13 cellular contexts compared by ENCODE assay signal in genomic region chr11:126511475-126512115, GRCh38.
DNase-seq lines count a peak whose midpoint lies in the region; TF ChIP-seq lines count a peak whose summit lies in the region.
"Had no signal": no experiment of that assay in that cellular context is flagged by ENCODE, and none has a peak within 500 bp of the region (broad histone marks: within the 10 kb centered on the region; RNA-seq: fewer than 3 reads in every experiment).

No MANE protein-coding gene starts in this region.

- no peak overlapping the region for H3K27ac Mint-ChIP-seq in CD14-positive monocyte
- no peak overlapping the region for H3K27ac Mint-ChIP-seq in CD4-positive, alpha-beta memory T cell
- H3K27ac Mint-ChIP-seq: B cell, HFFc6 had no signal

- H3K4me1 ChIP-seq in BLaER1: peaks cover 66% of the 10 kb centered on the region
- H3K4me1 ChIP-seq in CD4-positive, alpha-beta memory T cell (ENCODE audit: insufficient read depth, low read length): no peaks in the 10 kb centered on the region

- DNase-seq in CD14-positive monocyte (ENCODE audit: low spot score) (peak; percentile 32), mesenteric fat pad (ENCODE audit: low spot score) (peak; percentile 79), posterior vena cava (ENCODE audit: low spot score) (peak; percentile 66), NCI-H146 (lab: John Stamatoyannopoulos, UW) (no peak), H4 (ENCODE audit: low spot score) (no peak)
- DNase-seq in CD4-positive, alpha-beta memory T cell: no peak
- DNase-seq: DMS53, GF-D8, HCEC 1CT, HFFc6 had no signal

- POLR2A ChIA-PET in CD4-positive, alpha-beta memory T cell (lab: Charles Lee; ENCODE audit: partially characterized antibody): no interaction called here

- no peaks in the 10 kb centered on the region for H4K20me1 ChIP-seq in BLaER1

- no peaks in the 10 kb centered on the region for H3K36me3 ChIP-seq in BLaER1
- no peaks in the 10 kb centered on the region for H3K36me3 ChIP-seq in CD4-positive, alpha-beta memory T cell (ENCODE audit: insufficient read depth, low read length)

- H3K4me3 Mint-ChIP-seq in CD14-positive monocyte: no peak overlapping the region
- no peak overlapping the region for H3K4me3 Mint-ChIP-seq in CD4-positive, alpha-beta memory T cell
- H3K4me3 Mint-ChIP-seq: B cell, HFFc6 had no signal

- H3K4me2 ChIP-seq in BLaER1: peak overlapping the region; percentile 78

- TF ChIP-seq CTCF in CD14-positive monocyte (IDR thresholded peaks at IDR 0.05): no peak

- H3K27me3 ChIP-seq in BLaER1: no peaks in the 10 kb centered on the region
- H3K27me3 ChIP-seq in CD4-positive, alpha-beta memory T cell (ENCODE audit: insufficient read depth, low read length): no peaks in the 10 kb centered on the region

- intact Hi-C loops in CD14-positive monocyte (cut with micrococcal nuclease) (no loop called here), posterior vena cava (cut with DNase I) (no loop called here)
- intact Hi-C loops in CD4-positive, alpha-beta memory T cell (cut with micrococcal nuclease): no loop called here

- H3K27me3 Mint-ChIP-seq in CD14-positive monocyte (ENCODE audit: low read depth in 3 of 3): peaks cover 5 to 9% (median 6%) of the 10 kb centered on the region in 3 donors
- peaks cover 8 to 10% of the 10 kb centered on the region in 2 donors for H3K27me3 Mint-ChIP-seq in CD4-positive, alpha-beta memory T cell

- H3K9ac ChIP-seq in BLaER1: peak overlapping the region; percentile 20; the same call in 1 of the 2 replicates

- no peaks in the 10 kb centered on the region for H3K36me3 Mint-ChIP-seq in CD14-positive monocyte
- H3K36me3 Mint-ChIP-seq in CD4-positive, alpha-beta memory T cell: no peaks in the 10 kb centered on the region

- no peaks in the 10 kb centered on the region for H3K4me1 Mint-ChIP-seq in CD14-positive monocyte
- no peaks in the 10 kb centered on the region for H3K4me1 Mint-ChIP-seq in CD4-positive, alpha-beta memory T cell
- H3K4me1 Mint-ChIP-seq: B cell had no signal

- peaks cover 12% of the 10 kb centered on the region for H3K9me3 ChIP-seq in BLaER1
- no peaks in the 10 kb centered on the region for H3K9me3 ChIP-seq in CD4-positive, alpha-beta memory T cell (ENCODE audit: control insufficient read depth in 1 of 2, low read length in 2 of 2)

- CTCF ChIA-PET in CD4-positive, alpha-beta memory T cell (lab: Charles Lee; ENCODE audit: partially characterized antibody): interaction anchor here (0.8 kb wide), 1 partner anchor 31 kb away, joined by 4 read pairs; no protein-coding TSS in a partner anchor

- H3K4me3 ChIP-seq in BLaER1: no peak overlapping the region
- H3K4me3 ChIP-seq in CD4-positive, alpha-beta memory T cell (ENCODE audit: low read length in 2 of 2): no peak overlapping the region

- H3K9me3 Mint-ChIP-seq in CD14-positive monocyte: peaks cover 0 to 4% (median 2%) of the 10 kb centered on the region in 7 donors
- peaks cover 0 to 13% (median 3%) of the 10 kb centered on the region in 8 donors for H3K9me3 Mint-ChIP-seq in CD4-positive, alpha-beta memory T cell

- H3K27ac ChIP-seq in BLaER1: peak overlapping the region; percentile 45; the same call in 1 of the 2 replicates
- no peak overlapping the region for H3K27ac ChIP-seq in CD4-positive, alpha-beta memory T cell (ENCODE audit: low read depth, low read length)
- H3K27ac ChIP-seq: HL-60 had no signal

Comparison
In these comparisons a context has a peak if more than half of its experiments do, and no peak if none do; other contexts are left out.
1. DNase-seq: peak in CD14-positive monocyte (single experiment), mesenteric fat pad (single experiment) and posterior vena cava (single experiment); none in CD4-positive, alpha-beta memory T cell (0 of 5), NCI-H146 (single experiment) and H4 (single experiment).